8 cellular contexts compared by ENCODE assay signal in genomic region chr7:155764432-155764798, GRCh38. TPM values are rescaled to one million over a fixed set of nuclear protein-coding genes. Genes with fewer than 3 reads are reported as not detected.
DNase-seq lines count a peak whose midpoint lies in the region; TF ChIP-seq lines count a peak whose summit lies in the region.

No MANE protein-coding gene starts in this region.

- H3K27ac ChIP-seq in OCI-LY1 (ENCODE audit: low read depth, low read length, poor library complexity, severe bottlenecking) (peak overlapping the region; percentile 91), transverse colon (peak overlapping the region; percentile 2 to 40 (median 25))

- peaks cover 55% of the 10 kb centered on the region for H3K4me1 Mint-ChIP-seq in glutamatergic neuron (ENCODE audit: low read depth, unreplicated experiment)

- TF ChIP-seq POLR2A in transverse colon (IDR thresholded peaks at IDR 0.05): no peak

- peak overlapping the region; percentile 76 for H3K4me3 Mint-ChIP-seq in glutamatergic neuron (ENCODE audit: unreplicated experiment)

- H3K9me3 ChIP-seq in OCI-LY1 (ENCODE audit: low read length) (peaks cover 13% of the 10 kb centered on the region; the same call in 1 of the 2 replicates), transverse colon (no peaks in the 10 kb centered on the region)

- no peaks in the 10 kb centered on the region for H4K20me1 ChIP-seq in OCI-LY1 (ENCODE audit: insufficient read depth, low read length)

- H3K36me3 Mint-ChIP-seq in glutamatergic neuron (ENCODE audit: unreplicated experiment): no peaks in the 10 kb centered on the region

- H3K27me3 Mint-ChIP-seq in glutamatergic neuron (ENCODE audit: unreplicated experiment): peaks cover 8% of the 10 kb centered on the region

- H3F3A ChIP-seq in OCI-LY1 (ENCODE audit: insufficient read depth, low read length): no peaks in the 10 kb centered on the region; the same call in 1 of the 2 replicates

- peak overlapping the region; percentile 46; the same call in 1 of the 2 replicates for H3K9ac ChIP-seq in OCI-LY1 (ENCODE audit: low read length)

- H3K27me3 ChIP-seq in OCI-LY1 (ENCODE audit: insufficient read depth, low read length): no peaks in the 10 kb centered on the region
- H3K27me3 ChIP-seq in transverse colon: no peaks in the 10 kb centered on the region

- H3K36me3 ChIP-seq in OCI-LY1 (ENCODE audit: insufficient read depth, low read length): peaks cover 89% of the 10 kb centered on the region
- H3K36me3 ChIP-seq in transverse colon: peaks cover 0 to 26% (median 13%) of the 10 kb centered on the region in 4 donors

- TF ChIP-seq CTCF in OCI-LY1 (IDR thresholded peaks at IDR 0.05; ENCODE audit: low read length) (no peak), glutamatergic neuron (IDR thresholded peaks at IDR 0.05; ENCODE audit: partially characterized antibody, unreplicated experiment) (no peak), transverse colon (IDR thresholded peaks at IDR 0.05) (no peak)

- peak overlapping the region; percentile 98 for H3K27ac Mint-ChIP-seq in glutamatergic neuron (ENCODE audit: unreplicated experiment)

- peaks cover 66% of the 10 kb centered on the region for H3K4me1 ChIP-seq in OCI-LY1 (ENCODE audit: insufficient read depth, low read length, severe bottlenecking)
- peaks cover 0 to 43% (median 6%) of the 10 kb centered on the region in 4 donors for H3K4me1 ChIP-seq in transverse colon

- TF ChIP-seq EP300 in transverse colon (IDR thresholded peaks at IDR 0.05; ENCODE audit: low read depth): no peak

- H3K4me2 ChIP-seq in OCI-LY1 (ENCODE audit: low read length): peak overlapping the region; percentile 45

- 82 to 87% methylated on average over 4 to 8 of the region's 8 CpGs for WGBS in transverse colon (ENCODE audit: low coverage in 1 of 2), 2 donors

- no peak overlapping the region for H2AFZ ChIP-seq in OCI-LY1 (ENCODE audit: low read length)

- no peaks in the 10 kb centered on the region for H3K9me2 ChIP-seq in OCI-LY1 (ENCODE audit: low read depth, low read length)

- peaks cover 6% of the 10 kb centered on the region for H3K9me3 Mint-ChIP-seq in glutamatergic neuron (ENCODE audit: unreplicated experiment)

- peak; percentile 71 for DNase-seq in activated effector memory CD4-positive, alpha-beta T cell treated with anti-CD3 and anti-CD28 coated beads, Interleukin-2, amount 50 U/mL, for 16 hours
- DNase-seq in activated effector memory CD4-positive, alpha-beta T cell treated with Interleukin-2 at 50 U/mL for 16 hours: no peak
- DNase-seq in glutamatergic neuron (peak; percentile 49), transverse colon (no peak), NOMO-1 (lab: John Stamatoyannopoulos, UW; ENCODE audit: unreplicated experiment in 2 of 2) (no peak), NCI-H526 (lab: John Stamatoyannopoulos, UW) (no peak), SIG-M5 (lab: John Stamatoyannopoulos, UW) (no peak)

- H3K4me3 ChIP-seq in OCI-LY1 (ENCODE audit: low read depth, low read length, poor library complexity, severe bottlenecking) (peak overlapping the region; percentile 29), transverse colon (no peak overlapping the region)

- peaks cover 32% of the 10 kb centered on the region for H3K79me2 ChIP-seq in OCI-LY1 (ENCODE audit: insufficient read depth, low read length)

- intact Hi-C loops in transverse colon (cut with DNase I; ENCODE audit: low total_unique reads): loop anchor here (10.0 kb wide), 1 partner anchor 170 kb away; no protein-coding TSS in a partner anchor

- in situ Hi-C loops in transverse colon (cut with MboI; ENCODE audit: low pct_ligation_motif_present in 1 of 4, low pct_unique_long_range_greater_than_20kb in 1 of 4, low sequenced_read_pairs in 3 of 4): loop anchor here in 3 of 4 donors (10.0 to 25.0 kb wide), 2 partner anchors 170 to 377 kb away; no protein-coding TSS in a partner anchor

RNA-seq across cellular contexts. Expression of gene SHH, which starts 47.8 kb away (rescaled TPM):
- not detected for total RNA-seq in glutamatergic neuron (ENCODE audit: unreplicated experiment)
- total RNA-seq in transverse colon: 1 to 10 TPM in 3 of 4 donors, under 1 TPM in 1; 0.40 to 3.7 (median 2.0) TPM

Comparison
In these comparisons a context has a peak if more than half of its experiments do, and no peak if none do; other contexts are left out.
1. DNase-seq: peak in activated effector memory CD4-positive, alpha-beta T cell treated with anti-CD3 and anti-CD28 coated beads, Interleukin-2, amount 50 U/mL, for 16 hours (single experiment) and glutamatergic neuron (single experiment); none in activated effector memory CD4-positive, alpha-beta T cell treated with Interleukin-2 at 50 U/mL for 16 hours (single experiment), transverse colon (single experiment), NOMO-1 (0 of 2), NCI-H526 (0 of 2) and SIG-M5 (single experiment).